1 cellular context compared by ENCODE assay signal in the genomic region with DNA sequence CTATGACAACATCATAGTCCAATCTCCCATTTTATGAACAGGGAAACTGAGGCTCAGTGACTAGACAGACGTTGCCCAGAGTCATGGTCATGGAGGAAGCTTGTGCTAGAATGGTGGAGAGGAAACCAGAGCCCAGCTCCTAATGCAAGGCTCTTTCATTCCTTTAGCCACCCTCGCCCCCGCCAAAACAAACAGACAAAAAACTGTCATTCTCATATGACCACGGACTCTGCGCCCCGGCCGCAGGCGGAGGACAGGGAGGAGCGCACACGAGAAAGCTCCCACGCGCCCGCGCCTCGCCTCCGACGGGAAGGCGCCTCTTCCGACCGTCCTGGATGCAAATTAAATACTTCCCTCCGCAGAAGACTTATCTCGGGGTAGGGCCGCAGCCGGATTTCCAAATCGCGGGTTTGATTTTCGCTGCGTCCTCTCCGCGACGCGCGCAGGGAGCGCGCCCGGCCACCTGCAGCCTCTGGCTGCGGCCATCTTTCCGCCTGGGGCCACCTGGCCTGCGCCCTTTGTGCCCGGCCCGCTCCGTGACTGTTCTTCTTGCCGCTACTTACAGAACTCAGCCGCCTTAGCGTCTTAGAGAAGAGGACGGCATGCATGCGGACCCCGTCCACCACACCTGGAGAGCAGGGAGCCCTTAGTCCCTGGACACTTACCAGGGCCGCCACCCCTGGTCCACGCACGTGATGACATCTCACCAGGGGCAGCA.
TF ChIP-seq lines count a peak whose summit lies in the region.

No MANE protein-coding gene starts in this region.

TF ChIP-seq in GM12878, 131 proteins besides CTCF, POLR2A, EP300 and RAD21 (continued from another document):
- TF ChIP-seq, protein P1, sequence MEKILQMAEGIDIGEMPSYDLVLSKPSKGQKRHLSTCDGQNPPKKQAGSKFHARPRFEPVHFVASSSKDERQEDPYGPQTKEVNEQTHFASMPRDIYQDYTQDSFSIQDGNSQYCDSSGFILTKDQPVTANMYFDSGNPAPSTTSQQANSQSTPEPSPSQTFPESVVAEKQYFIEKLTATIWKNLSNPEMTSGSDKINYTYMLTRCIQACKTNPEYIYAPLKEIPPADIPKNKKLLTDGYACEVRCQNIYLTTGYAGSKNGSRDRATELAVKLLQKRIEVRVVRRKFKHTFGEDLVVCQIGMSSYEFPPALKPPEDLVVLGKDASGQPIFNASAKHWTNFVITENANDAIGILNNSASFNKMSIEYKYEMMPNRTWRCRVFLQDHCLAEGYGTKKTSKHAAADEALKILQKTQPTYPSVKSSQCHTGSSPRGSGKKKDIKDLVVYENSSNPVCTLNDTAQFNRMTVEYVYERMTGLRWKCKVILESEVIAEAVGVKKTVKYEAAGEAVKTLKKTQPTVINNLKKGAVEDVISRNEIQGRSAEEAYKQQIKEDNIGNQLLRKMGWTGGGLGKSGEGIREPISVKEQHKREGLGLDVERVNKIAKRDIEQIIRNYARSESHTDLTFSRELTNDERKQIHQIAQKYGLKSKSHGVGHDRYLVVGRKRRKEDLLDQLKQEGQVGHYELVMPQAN (conservative IDR thresholded peaks at IDR 0.05): peak; percentile 56
- TF ChIP-seq POLR2AphosphoS5 (IDR thresholded peaks at IDR 0.05; ENCODE audit: low read length): peak; percentile 61
- 0 out of 2 replicates have a peak, but pooled peaks have one; percentile 73 for TF ChIP-seq ASH2L (IDR thresholded peaks at IDR 0.05; ENCODE audit: borderline replicate concordance, low read depth)
- TF ChIP-seq CREM (IDR thresholded peaks at IDR 0.05; ENCODE audit: low read depth): 0 out of 2 replicates have a peak, but pooled peaks have one; percentile 32
- TF ChIP-seq, protein P2, sequence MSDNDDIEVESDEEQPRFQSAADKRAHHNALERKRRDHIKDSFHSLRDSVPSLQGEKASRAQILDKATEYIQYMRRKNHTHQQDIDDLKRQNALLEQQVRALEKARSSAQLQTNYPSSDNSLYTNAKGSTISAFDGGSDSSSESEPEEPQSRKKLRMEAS (IDR thresholded peaks at IDR 0.05; ENCODE audit: low read depth, low read length): peak; percentile 40; the same call in 1 of the 2 replicates
- peak; percentile 93 for TF ChIP-seq YY1 (IDR thresholded peaks at IDR 0.05; ENCODE audit: low read depth, low read length)
- peak; percentile 59 for TF ChIP-seq RUNX3 (IDR thresholded peaks at IDR 0.05; ENCODE audit: low read length)
- TF ChIP-seq, protein P3, sequence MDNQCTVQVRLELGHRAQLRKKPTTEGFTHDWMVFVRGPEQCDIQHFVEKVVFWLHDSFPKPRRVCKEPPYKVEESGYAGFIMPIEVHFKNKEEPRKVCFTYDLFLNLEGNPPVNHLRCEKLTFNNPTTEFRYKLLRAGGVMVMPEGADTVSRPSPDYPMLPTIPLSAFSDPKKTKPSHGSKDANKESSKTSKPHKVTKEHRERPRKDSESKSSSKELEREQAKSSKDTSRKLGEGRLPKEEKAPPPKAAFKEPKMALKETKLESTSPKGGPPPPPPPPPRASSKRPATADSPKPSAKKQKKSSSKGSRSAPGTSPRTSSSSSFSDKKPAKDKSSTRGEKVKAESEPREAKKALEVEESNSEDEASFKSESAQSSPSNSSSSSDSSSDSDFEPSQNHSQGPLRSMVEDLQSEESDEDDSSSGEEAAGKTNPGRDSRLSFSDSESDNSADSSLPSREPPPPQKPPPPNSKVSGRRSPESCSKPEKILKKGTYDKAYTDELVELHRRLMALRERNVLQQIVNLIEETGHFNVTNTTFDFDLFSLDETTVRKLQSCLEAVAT (IDR thresholded peaks at IDR 0.05): 0 out of 2 replicates have a peak, but pooled peaks have one; percentile 44
- peak; percentile 51 for TF ChIP-seq IKZF1 (conservative IDR thresholded peaks at IDR 0.05)
- 0 out of 2 replicates have a peak, but pooled peaks have one; percentile 28 for TF ChIP-seq CREB1 (IDR thresholded peaks at IDR 0.05; ENCODE audit: low read depth)
- TF ChIP-seq NFIC (IDR thresholded peaks at IDR 0.05; ENCODE audit: low read depth, low read length): no peak
- peak; percentile 53 for TF ChIP-seq MYC (IDR thresholded peaks at IDR 0.05; ENCODE audit: insufficient read depth, insufficient read length, insufficient replicate concordance, low read length, severe bottlenecking)
- peak in 1 of 2 experiments; percentile 53; a peak in 1 of 3 replicates for TF ChIP-seq EGR1 (IDR thresholded peaks at IDR 0.05; ENCODE audit: borderline replicate concordance in 1 of 2, low read depth in 2 of 2, low read length in 2 of 2)
- TF ChIP-seq HDAC6 (IDR thresholded peaks at IDR 0.05; ENCODE audit: unreplicated experiment): peak; percentile 87
- 0 out of 2 replicates have a peak, but pooled peaks have one; percentile 15 for TF ChIP-seq BCL11A (IDR thresholded peaks at IDR 0.05; ENCODE audit: low read depth, low read length)
- no peak for TF ChIP-seq TBL1XR1 (IDR thresholded peaks at IDR 0.05; ENCODE audit: low read depth, low read length)
- TF ChIP-seq RAD51 (IDR thresholded peaks at IDR 0.05): no peak
- 0 out of 2 replicates have a peak, but pooled peaks have one; percentile 89 for TF ChIP-seq HDAC2 (IDR thresholded peaks at IDR 0.05)
- peak; percentile 70; the same call in 1 of the 2 replicates for TF ChIP-seq PML (IDR thresholded peaks at IDR 0.05; ENCODE audit: low read length)
- no peak for TF ChIP-seq CEBPB (IDR thresholded peaks at IDR 0.05; ENCODE audit: borderline replicate concordance in 1 of 2, low read depth in 2 of 2, low read length in 2 of 2)
- peak; percentile 69 to 90; a peak in 3 of 4 replicates for TF ChIP-seq BHLHE40 (IDR thresholded peaks at IDR 0.05; ENCODE audit: borderline replicate concordance in 1 of 2, low read depth in 2 of 2, low read length in 1 of 2)
- TF ChIP-seq STAT3 (IDR thresholded peaks at IDR 0.05; ENCODE audit: low read depth, low read length): no peak
- peak; percentile 33; the same call in 1 of the 2 replicates for TF ChIP-seq MTA3 (IDR thresholded peaks at IDR 0.05; ENCODE audit: borderline replicate concordance, low read length)
- TF ChIP-seq DPF2 (IDR thresholded peaks at IDR 0.05): peak; percentile 38; the same call in 1 of the 2 replicates
- TF ChIP-seq, protein P4, sequence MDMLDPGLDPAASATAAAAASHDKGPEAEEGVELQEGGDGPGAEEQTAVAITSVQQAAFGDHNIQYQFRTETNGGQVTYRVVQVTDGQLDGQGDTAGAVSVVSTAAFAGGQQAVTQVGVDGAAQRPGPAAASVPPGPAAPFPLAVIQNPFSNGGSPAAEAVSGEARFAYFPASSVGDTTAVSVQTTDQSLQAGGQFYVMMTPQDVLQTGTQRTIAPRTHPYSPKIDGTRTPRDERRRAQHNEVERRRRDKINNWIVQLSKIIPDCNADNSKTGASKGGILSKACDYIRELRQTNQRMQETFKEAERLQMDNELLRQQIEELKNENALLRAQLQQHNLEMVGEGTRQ (IDR thresholded peaks at IDR 0.05; ENCODE audit: borderline replicate concordance, low read depth, low read length): no peak
- TF ChIP-seq POU2F2 (IDR thresholded peaks at IDR 0.05; ENCODE audit: borderline replicate concordance, low read depth, low read length): peak; percentile 10; the same call in 1 of the 3 replicates
- 0 out of 2 replicates have a peak, but pooled peaks have one; percentile 34 for TF ChIP-seq MTA2 (IDR thresholded peaks at IDR 0.05; ENCODE audit: low read depth)
- TF ChIP-seq GATAD2B (conservative IDR thresholded peaks at IDR 0.05; ENCODE audit: low read depth): peak; percentile 66; the same call in 1 of the 2 replicates
- no peak for TF ChIP-seq ZZZ3 (IDR thresholded peaks at IDR 0.05; ENCODE audit: control insufficient read depth, insufficient read length, low read depth)
- TF ChIP-seq, protein P5, sequence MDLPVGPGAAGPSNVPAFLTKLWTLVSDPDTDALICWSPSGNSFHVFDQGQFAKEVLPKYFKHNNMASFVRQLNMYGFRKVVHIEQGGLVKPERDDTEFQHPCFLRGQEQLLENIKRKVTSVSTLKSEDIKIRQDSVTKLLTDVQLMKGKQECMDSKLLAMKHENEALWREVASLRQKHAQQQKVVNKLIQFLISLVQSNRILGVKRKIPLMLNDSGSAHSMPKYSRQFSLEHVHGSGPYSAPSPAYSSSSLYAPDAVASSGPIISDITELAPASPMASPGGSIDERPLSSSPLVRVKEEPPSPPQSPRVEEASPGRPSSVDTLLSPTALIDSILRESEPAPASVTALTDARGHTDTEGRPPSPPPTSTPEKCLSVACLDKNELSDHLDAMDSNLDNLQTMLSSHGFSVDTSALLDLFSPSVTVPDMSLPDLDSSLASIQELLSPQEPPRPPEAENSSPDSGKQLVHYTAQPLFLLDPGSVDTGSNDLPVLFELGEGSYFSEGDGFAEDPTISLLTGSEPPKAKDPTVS (IDR thresholded peaks at IDR 0.05; ENCODE audit: low read depth, low read length): no peak
- peak; percentile 19 to 42; a peak in 2 of 4 replicates for TF ChIP-seq IKZF2 (IDR thresholded peaks at IDR 0.05)
- TF ChIP-seq EED (IDR thresholded peaks at IDR 0.05; ENCODE audit: low read depth): peak; percentile 13; the same call in 1 of the 2 replicates
- TF ChIP-seq ZNF217 (IDR thresholded peaks at IDR 0.05): 0 out of 2 replicates have a peak, but pooled peaks have one; percentile 40
- peak; percentile 85; the same call in 1 of the 2 replicates for TF ChIP-seq TCF3 (IDR thresholded peaks at IDR 0.05; ENCODE audit: borderline replicate concordance, insufficient read depth, low read depth, low read length)
